ENCODE assay signal across 1 cellular context in the genomic region with DNA sequence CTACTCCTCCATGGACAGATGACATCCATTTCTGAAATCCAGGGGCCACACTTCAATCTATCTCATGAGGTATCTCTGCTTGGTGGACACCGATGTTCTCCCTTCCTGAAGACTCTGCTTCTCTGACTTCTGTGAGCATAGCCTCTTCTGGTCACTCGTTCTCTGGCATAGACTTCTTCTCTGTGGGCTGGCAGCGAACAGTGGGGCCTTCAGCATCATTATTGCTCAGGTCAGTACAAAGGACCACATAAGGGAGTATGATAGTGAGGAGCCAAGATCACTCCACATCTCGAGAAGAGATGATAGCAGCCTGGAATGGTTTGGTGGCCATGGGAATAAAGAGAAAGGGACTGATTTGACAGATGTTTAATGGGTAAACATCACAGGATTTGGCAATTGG.
TF ChIP-seq lines count a peak whose summit lies in the region.

No MANE protein-coding gene starts in this region.

TF ChIP-seq in K562, 482 proteins besides CTCF, POLR2A, EP300 and RAD21:
- TF ChIP-seq ZNF408 (CRISPR knock-in tag; IDR thresholded peaks at IDR 0.05; ENCODE audit: low read depth) (no peak), POLR2B (IDR thresholded peaks at IDR 0.05; ENCODE audit: low read depth, partially characterized antibody) (peak; percentile 20)
TF ChIP-seq in K562: peak in this region for 1.
